ENCODE assay signal across 12 cellular contexts in genomic region chr16:56316545-56316944, GRCh38.
"Had no signal": no experiment of that assay in that cellular context is flagged by ENCODE, and none has a peak within 500 bp of the region (broad histone marks: within the 10 kb centered on the region; RNA-seq: fewer than 3 reads in every experiment).

No MANE protein-coding gene starts in this region.

- DNase-seq: activated CD4-positive, alpha-beta T cell treated with anti-CD3 and anti-CD28 coated beads, Interleukin-2, amount 10 ng/mL, durations not matched to agents 7 days and 5 days; activated naive CD8-positive, alpha-beta T cell treated with anti-CD3 and anti-CD28 coated beads for 36 hours; cerebellar nuclear complex; erythroblast; gastrocnemius medialis; naive thymus-derived CD4-positive, alpha-beta T cell; stomach had no signal

- H3K9me3 Mint-ChIP-seq: activated CD4-positive, alpha-beta T cell treated with anti-CD3 and anti-CD28 coated beads, Interleukin-2, amount 10 ng/mL, durations not matched to agents 7 days and 5 days; activated naive CD8-positive, alpha-beta T cell treated with anti-CD3 and anti-CD28 coated beads for 36 hours; activated T-helper 1 cell treated with anti-CD3 and anti-CD28 coated beads, Interleukin-12 subunit alpha, Interleukin-12 subunit beta, Interleukin-2, Interleukin-4 antibody, amounts not matched to agents 30 ng/mL and 10 ng/mL and 1 ng/mL, durations not matched to agents 14 hours and 24 hours and 36 hours; brain; naive thymus-derived CD4-positive, alpha-beta T cell; T-helper 2 cell treated with Interferon-gamma antibody and Interleukin-4, amounts not matched to agents 5 μg/mL and 100 μg/mL, for 36 hours had no signal

- H3K27me3 Mint-ChIP-seq: brain had no signal

- H3K27ac Mint-ChIP-seq: activated CD4-positive, alpha-beta T cell treated with anti-CD3 and anti-CD28 coated beads, Interleukin-2, amount 10 ng/mL, durations not matched to agents 7 days and 5 days; activated naive CD8-positive, alpha-beta T cell treated with anti-CD3 and anti-CD28 coated beads for 36 hours; activated T-helper 1 cell treated with anti-CD3 and anti-CD28 coated beads, Interleukin-12 subunit alpha, Interleukin-12 subunit beta, Interleukin-2, Interleukin-4 antibody, amounts not matched to agents 30 ng/mL and 10 ng/mL and 1 ng/mL, durations not matched to agents 14 hours and 24 hours and 36 hours; naive thymus-derived CD4-positive, alpha-beta T cell; T-helper 2 cell treated with Interferon-gamma antibody and Interleukin-4, amounts not matched to agents 5 μg/mL and 100 μg/mL, for 36 hours had no signal

- H3K27ac ChIP-seq: gastrocnemius medialis, prostate gland had no signal

- H3K4me3 Mint-ChIP-seq: activated CD4-positive, alpha-beta T cell treated with anti-CD3 and anti-CD28 coated beads, Interleukin-2, amount 10 ng/mL, durations not matched to agents 7 days and 5 days; activated naive CD8-positive, alpha-beta T cell treated with anti-CD3 and anti-CD28 coated beads for 36 hours; activated T-helper 1 cell treated with anti-CD3 and anti-CD28 coated beads, Interleukin-12 subunit alpha, Interleukin-12 subunit beta, Interleukin-2, Interleukin-4 antibody, amounts not matched to agents 30 ng/mL and 10 ng/mL and 1 ng/mL, durations not matched to agents 14 hours and 24 hours and 36 hours; T-helper 2 cell treated with Interferon-gamma antibody and Interleukin-4, amounts not matched to agents 5 μg/mL and 100 μg/mL, for 36 hours had no signal

- H3K36me3 Mint-ChIP-seq: activated naive CD8-positive, alpha-beta T cell treated with anti-CD3 and anti-CD28 coated beads for 36 hours; naive thymus-derived CD4-positive, alpha-beta T cell had no signal

- ATAC-seq: gastrocnemius medialis; naive thymus-derived CD4-positive, alpha-beta T cell; sciatic nerve had no signal
